35 cellular contexts compared by ENCODE assay signal in genomic region chr17:48649741-48650140, GRCh38. TPM values are rescaled to one million over a fixed set of nuclear protein-coding genes. Genes with fewer than 3 reads are reported as not detected.
"Had no signal": no experiment of that assay in that cellular context is flagged by ENCODE, and none has a peak within 500 bp of the region (broad histone marks: within the 10 kb centered on the region; RNA-seq: fewer than 3 reads in every experiment).

No MANE protein-coding gene starts in this region.

- ATAC-seq: activated CD4-positive, alpha-beta T cell treated with anti-CD3 and anti-CD28 coated beads for 36 hours; activated CD8-positive, alpha-beta memory T cell treated with anti-CD3 and anti-CD28 coated beads, Interleukin-2, amount 10 ng/mL, durations not matched to agents 7 days and 5 days; activated CD8-positive, alpha-beta T cell treated with anti-CD3 and anti-CD28 coated beads, Interleukin-2, amount 10 ng/mL, durations not matched to agents 7 days and 5 days; activated naive CD8-positive, alpha-beta T cell treated with anti-CD3 and anti-CD28 coated beads, Interleukin-2, amount 50 U/mL, for 24 hours; body of pancreas; effector memory CD8-positive, alpha-beta T cell; foreskin keratinocyte; gastrocnemius medialis; heart left ventricle had no signal

- DNase-seq: activated CD4-positive, alpha-beta memory T cell treated with anti-CD3 and anti-CD28 coated beads for 36 hours; activated CD4-positive, alpha-beta T cell treated with anti-CD3 and anti-CD28 coated beads for 36 hours; activated CD4-positive, alpha-beta T cell treated with anti-CD3 and anti-CD28 coated beads, Interleukin-2, amount 10 ng/mL, durations not matched to agents 24 days and 14 days; activated CD4-positive, CD25-positive, alpha-beta regulatory T cell; activated CD4-positive, CD25-positive, alpha-beta regulatory T cell treated with anti-CD3 and anti-CD28 coated beads, Interleukin-2, amount 50 U/mL, for 72 hours; activated CD8-positive, alpha-beta memory T cell treated with anti-CD3 and anti-CD28 coated beads, Interleukin-2, amount 10 ng/mL, durations not matched to agents 7 days and 5 days; activated CD8-positive, alpha-beta memory T cell treated with anti-CD3 and anti-CD28 coated beads, Interleukin-2, amount 50 U/mL, for 4 hours; activated CD8-positive, alpha-beta T cell treated with anti-CD3 and anti-CD28 coated beads, Interleukin-2, amount 10 ng/mL, durations not matched to agents 7 days and 5 days; activated effector memory CD4-positive, alpha-beta T cell treated with anti-CD3 and anti-CD28 coated beads, Interleukin-2, amount 50 U/mL, for 16 hours; activated naive CD4-positive, alpha-beta T cell treated with anti-CD3 and anti-CD28 coated beads for 36 hours; activated naive CD8-positive, alpha-beta T cell treated with anti-CD3 and anti-CD28 coated beads for 36 hours; activated naive CD8-positive, alpha-beta T cell treated with anti-CD3 and anti-CD28 coated beads, Interleukin-2, amount 50 U/mL, for 24 hours; activated T-cell treated with anti-CD3 and anti-CD28 coated beads, Interleukin-2, amount 50 U/mL, for 1 hour; activated T-cell treated with anti-CD3 and anti-CD28 coated beads, Interleukin-2, amount 50 U/mL, for 48 hours; adrenal gland; amygdala; aorta; body of pancreas; caudate nucleus; cortex of kidney; dermis blood vessel endothelial cell; effector CD4-positive, alpha-beta T cell; effector memory CD8-positive, alpha-beta T cell; erythroblast; foreskin keratinocyte; gastrocnemius medialis; glutamatergic neuron; heart left ventricle had no signal

- H3K4me3 Mint-ChIP-seq: activated CD4-positive, alpha-beta memory T cell treated with anti-CD3 and anti-CD28 coated beads for 36 hours; activated CD4-positive, alpha-beta T cell treated with anti-CD3 and anti-CD28 coated beads for 36 hours; activated CD4-positive, alpha-beta T cell treated with anti-CD3 and anti-CD28 coated beads, Interleukin-2, amount 10 ng/mL, durations not matched to agents 24 days and 14 days; activated CD8-positive, alpha-beta memory T cell treated with anti-CD3 and anti-CD28 coated beads, Interleukin-2, amount 10 ng/mL, durations not matched to agents 7 days and 5 days; activated CD8-positive, alpha-beta T cell treated with anti-CD3 and anti-CD28 coated beads, Interleukin-2, amount 10 ng/mL, durations not matched to agents 7 days and 5 days; activated naive CD4-positive, alpha-beta T cell treated with anti-CD3 and anti-CD28 coated beads for 36 hours; activated naive CD4-positive, alpha-beta T cell treated with anti-CD3 and anti-CD28 coated beads, Interleukin-2, amount 50 U/mL, for 24 hours; activated naive CD8-positive, alpha-beta T cell treated with anti-CD3 and anti-CD28 coated beads for 36 hours; activated naive CD8-positive, alpha-beta T cell treated with anti-CD3 and anti-CD28 coated beads, Interleukin-2, amount 50 U/mL, for 24 hours; activated T-helper 1 cell treated with anti-CD3 and anti-CD28 coated beads, Interleukin-12 subunit alpha, Interleukin-12 subunit beta, Interleukin-2, Interleukin-4 antibody, amounts not matched to agents 30 ng/mL and 10 ng/mL and 1 ng/mL, durations not matched to agents 14 hours and 24 hours and 36 hours; effector memory CD8-positive, alpha-beta T cell had no signal

- H3K9me3 Mint-ChIP-seq: activated CD4-positive, alpha-beta memory T cell treated with anti-CD3 and anti-CD28 coated beads for 36 hours; activated CD4-positive, alpha-beta T cell treated with anti-CD3 and anti-CD28 coated beads, Interleukin-2, amount 10 ng/mL, durations not matched to agents 24 days and 14 days; activated naive CD4-positive, alpha-beta T cell treated with anti-CD3 and anti-CD28 coated beads for 36 hours; activated naive CD4-positive, alpha-beta T cell treated with anti-CD3 and anti-CD28 coated beads, Interleukin-2, amount 50 U/mL, for 24 hours; activated naive CD8-positive, alpha-beta T cell treated with anti-CD3 and anti-CD28 coated beads for 36 hours; activated naive CD8-positive, alpha-beta T cell treated with anti-CD3 and anti-CD28 coated beads, Interleukin-2, amount 50 U/mL, for 24 hours; activated T-helper 1 cell treated with anti-CD3 and anti-CD28 coated beads, Interleukin-12 subunit alpha, Interleukin-12 subunit beta, Interleukin-2, Interleukin-4 antibody, amounts not matched to agents 30 ng/mL and 10 ng/mL and 1 ng/mL, durations not matched to agents 14 hours and 24 hours and 36 hours; activated T-helper 2 cell treated with anti-CD3 and anti-CD28 coated beads, Interferon-gamma antibody, Interleukin-2, Interleukin-4, amounts not matched to agents 10 μg/mL and 5 μg/mL and 100 μg/mL, durations not matched to agents 14 hours and 24 hours and 36 hours; effector memory CD8-positive, alpha-beta T cell had no signal

- H3K4me1 ChIP-seq: foreskin keratinocyte, gastrocnemius medialis had no signal

- H3K27ac ChIP-seq: adrenal gland, body of pancreas, esophagus muscularis mucosa, foreskin keratinocyte, gastrocnemius medialis, heart left ventricle had no signal

- H3K36me3 Mint-ChIP-seq: activated CD4-positive, alpha-beta memory T cell treated with anti-CD3 and anti-CD28 coated beads for 36 hours; activated naive CD4-positive, alpha-beta T cell treated with anti-CD3 and anti-CD28 coated beads, Interleukin-2, amount 50 U/mL, for 24 hours; activated naive CD8-positive, alpha-beta T cell treated with anti-CD3 and anti-CD28 coated beads for 36 hours had no signal

- H3K27ac Mint-ChIP-seq: activated CD4-positive, alpha-beta memory T cell treated with anti-CD3 and anti-CD28 coated beads for 36 hours; activated CD4-positive, alpha-beta T cell treated with anti-CD3 and anti-CD28 coated beads for 36 hours; activated CD4-positive, alpha-beta T cell treated with anti-CD3 and anti-CD28 coated beads, Interleukin-2, amount 10 ng/mL, durations not matched to agents 24 days and 14 days; activated CD8-positive, alpha-beta memory T cell treated with anti-CD3 and anti-CD28 coated beads, Interleukin-2, amount 10 ng/mL, durations not matched to agents 7 days and 5 days; activated CD8-positive, alpha-beta T cell treated with anti-CD3 and anti-CD28 coated beads, Interleukin-2, amount 10 ng/mL, durations not matched to agents 7 days and 5 days; activated naive CD4-positive, alpha-beta T cell treated with anti-CD3 and anti-CD28 coated beads for 36 hours; activated naive CD4-positive, alpha-beta T cell treated with anti-CD3 and anti-CD28 coated beads, Interleukin-2, amount 50 U/mL, for 24 hours; activated naive CD8-positive, alpha-beta T cell treated with anti-CD3 and anti-CD28 coated beads for 36 hours; activated naive CD8-positive, alpha-beta T cell treated with anti-CD3 and anti-CD28 coated beads, Interleukin-2, amount 50 U/mL, for 24 hours; activated T-helper 1 cell treated with anti-CD3 and anti-CD28 coated beads, Interleukin-12 subunit alpha, Interleukin-12 subunit beta, Interleukin-2, Interleukin-4 antibody, amounts not matched to agents 30 ng/mL and 10 ng/mL and 1 ng/mL, durations not matched to agents 14 hours and 24 hours and 36 hours; activated T-helper 2 cell treated with anti-CD3 and anti-CD28 coated beads, Interferon-gamma antibody, Interleukin-2, Interleukin-4, amounts not matched to agents 10 μg/mL and 5 μg/mL and 100 μg/mL, durations not matched to agents 14 hours and 24 hours and 36 hours; effector memory CD8-positive, alpha-beta T cell had no signal

- H3K4me3 ChIP-seq: adrenal gland, body of pancreas, esophagus muscularis mucosa, gastrocnemius medialis, heart left ventricle had no signal

- FAIRE-seq: colon had no signal

- H3K9me3 ChIP-seq: adrenal gland, body of pancreas, esophagus muscularis mucosa, gastrocnemius medialis, heart left ventricle had no signal

- H3K36me3 ChIP-seq: adrenal gland, esophagus muscularis mucosa, gastrocnemius medialis, heart left ventricle had no signal

RNA-seq across cellular contexts. Expression of gene HOXB9, which starts 23.6 kb away (rescaled TPM):
- total RNA-seq: body of pancreas, esophagus muscularis mucosa, foreskin keratinocyte, gastrocnemius medialis, heart left ventricle had no signal
- polyA plus RNA-seq: foreskin keratinocyte, heart left ventricle had no signal

RNA-seq across cellular contexts. Expression of gene HOXB8, which starts 34.6 kb away (rescaled TPM):
- total RNA-seq: activated CD4-positive, alpha-beta memory T cell treated with anti-CD3 and anti-CD28 coated beads for 36 hours; activated CD4-positive, alpha-beta T cell treated with anti-CD3 and anti-CD28 coated beads for 36 hours; activated CD4-positive, alpha-beta T cell treated with anti-CD3 and anti-CD28 coated beads, Interleukin-2, amount 10 ng/mL, durations not matched to agents 24 days and 14 days; activated CD8-positive, alpha-beta T cell treated with anti-CD3 and anti-CD28 coated beads, Interleukin-2, amount 10 ng/mL, durations not matched to agents 7 days and 5 days; activated naive CD4-positive, alpha-beta T cell treated with anti-CD3 and anti-CD28 coated beads for 36 hours; activated naive CD8-positive, alpha-beta T cell treated with anti-CD3 and anti-CD28 coated beads for 36 hours; activated T-helper 1 cell treated with anti-CD3 and anti-CD28 coated beads, Interleukin-12 subunit alpha, Interleukin-12 subunit beta, Interleukin-2, Interleukin-4 antibody, amounts not matched to agents 30 ng/mL and 10 ng/mL and 1 ng/mL, durations not matched to agents 14 hours and 24 hours and 36 hours; activated T-helper 2 cell treated with anti-CD3 and anti-CD28 coated beads, Interferon-gamma antibody, Interleukin-2, Interleukin-4, amounts not matched to agents 10 μg/mL and 5 μg/mL and 100 μg/mL, durations not matched to agents 14 hours and 24 hours and 36 hours; body of pancreas; chondrocyte; esophagus muscularis mucosa; foreskin keratinocyte; heart left ventricle had no signal
- polyA plus RNA-seq: foreskin keratinocyte, heart left ventricle had no signal

RNA-seq across cellular contexts. Expression of gene HOXB7, which starts 38.9 kb away (rescaled TPM):
- total RNA-seq: chondrocyte had no signal

RNA-seq across cellular contexts. Expression of gene HOXB6, which starts 45.0 kb away (rescaled TPM):
- total RNA-seq: activated CD4-positive, alpha-beta T cell treated with anti-CD3 and anti-CD28 coated beads for 36 hours; activated CD8-positive, alpha-beta T cell treated with anti-CD3 and anti-CD28 coated beads, Interleukin-2, amount 10 ng/mL, durations not matched to agents 7 days and 5 days; activated naive CD4-positive, alpha-beta T cell treated with anti-CD3 and anti-CD28 coated beads for 36 hours; activated naive CD8-positive, alpha-beta T cell treated with anti-CD3 and anti-CD28 coated beads for 36 hours; chondrocyte; foreskin keratinocyte had no signal
- polyA plus RNA-seq: foreskin keratinocyte had no signal

RNA-seq across cellular contexts. Expression of gene HOXB5, which starts 56.2 kb away (rescaled TPM):
- total RNA-seq: activated CD4-positive, alpha-beta memory T cell treated with anti-CD3 and anti-CD28 coated beads for 36 hours; activated CD4-positive, alpha-beta T cell treated with anti-CD3 and anti-CD28 coated beads for 36 hours; activated CD4-positive, alpha-beta T cell treated with anti-CD3 and anti-CD28 coated beads, Interleukin-2, amount 10 ng/mL, durations not matched to agents 24 days and 14 days; activated CD8-positive, alpha-beta memory T cell treated with anti-CD3 and anti-CD28 coated beads for 36 hours; activated CD8-positive, alpha-beta T cell treated with anti-CD3 and anti-CD28 coated beads, Interleukin-2, amount 10 ng/mL, durations not matched to agents 7 days and 5 days; activated naive CD4-positive, alpha-beta T cell treated with anti-CD3 and anti-CD28 coated beads for 36 hours; activated naive CD8-positive, alpha-beta T cell treated with anti-CD3 and anti-CD28 coated beads for 36 hours; activated T-helper 1 cell treated with anti-CD3 and anti-CD28 coated beads, Interleukin-12 subunit alpha, Interleukin-12 subunit beta, Interleukin-2, Interleukin-4 antibody, amounts not matched to agents 30 ng/mL and 10 ng/mL and 1 ng/mL, durations not matched to agents 14 hours and 24 hours and 36 hours; activated T-helper 2 cell treated with anti-CD3 and anti-CD28 coated beads, Interferon-gamma antibody, Interleukin-2, Interleukin-4, amounts not matched to agents 10 μg/mL and 5 μg/mL and 100 μg/mL, durations not matched to agents 14 hours and 24 hours and 36 hours; chondrocyte; foreskin keratinocyte; gastrocnemius medialis had no signal
- polyA plus RNA-seq: foreskin keratinocyte had no signal
